9 cellular contexts compared by ENCODE assay signal in genomic region chr15:83205725-83206324, GRCh38. TPM values are rescaled to one million over a fixed set of nuclear protein-coding genes. Genes with fewer than 3 reads are reported as not detected.
DNase-seq lines count a peak whose midpoint lies in the region; ATAC-seq and TF ChIP-seq lines count a peak whose summit lies in the region.
"Had no signal": no experiment of that assay in that cellular context is flagged by ENCODE, and none has a peak within 500 bp of the region (broad histone marks: within the 10 kb centered on the region; RNA-seq: fewer than 3 reads in every experiment).

No MANE protein-coding gene starts in this region.

- DNase-seq in AG08395 (ENCODE audit: low spot score) (peak; percentile 10), HT1080 (ENCODE audit: low read depth) (peak; percentile 22), astrocyte of the hippocampus (ENCODE audit: low read depth, low spot score) (peak; percentile 74), left lung (no peak), uterus (no peak), NK-92 (lab: John Stamatoyannopoulos, UW; ENCODE audit: unreplicated experiment) (no peak), RPMI8226 (no peak)

- H3K36me3 ChIP-seq in left lung, result peaks cover 0 to 3% of the 10 kb centered on the region in 2 donors
- no peaks in the 10 kb centered on the region for H3K36me3 ChIP-seq in uterus

- no peak for TF ChIP-seq POLR2A in uterus (IDR thresholded peaks at IDR 0.05)

- H3K27ac ChIP-seq in left lung (peak overlapping the region in 1 of 2 donors; percentile 88), uterus (peak overlapping the region; percentile 92 to 94)

- peaks cover 0 to 15% of the 10 kb centered on the region in 2 donors for H3K4me1 ChIP-seq in left lung
- no peaks in the 10 kb centered on the region for H3K4me1 ChIP-seq in uterus

- H3K9me3 ChIP-seq in left lung, result no peaks in the 10 kb centered on the region
- H3K9me3 ChIP-seq in uterus, result no peaks in the 10 kb centered on the region

- no peak for TF ChIP-seq CTCF in left lung (IDR thresholded peaks at IDR 0.05)
- no peak for TF ChIP-seq CTCF in uterus (IDR thresholded peaks at IDR 0.05)

- intact Hi-C loops in left lung (cut with DNase I) (no loop called here), uterus (cut with DNase I; ENCODE audit: low total_unique reads) (loop anchor here (5.0 kb wide), 1 partner anchor 139 kb away; the partner anchor contains the start of gene BTBD1)

- ATAC-seq in left lung, result no peak
- ATAC-seq in GM19324 (IDR thresholded peaks at IDR 0.05; ENCODE audit: low FRiP score, unreplicated experiment), result no peak
- ATAC-seq: HCT116 had no signal

- H3K27me3 ChIP-seq in left lung, result peaks cover 5 to 39% of the 10 kb centered on the region in 2 donors
- no peaks in the 10 kb centered on the region for H3K27me3 ChIP-seq in uterus

- H3K4me3 ChIP-seq in left lung (peak overlapping the region; percentile 71 to 84), uterus (peak overlapping the region; percentile 78 to 82)

RNA-seq across cellular contexts. Expression of gene HDGFL3, which starts 1.8 kb away (rescaled TPM):
- 39.8 and 47.8 TPM in 2 replicates for total RNA-seq in HT1080 (2014; rRNA removed; shearing (Covaris generic))
- polyA plus RNA-seq in HT1080 (2015; cell fraction: cytosol; rRNA removed), result 34.5 and 51.3 TPM in 2 replicates
- polyA plus RNA-seq in HT1080 (2015; cell fraction: nucleus; rRNA removed), result 10.5 and 14.4 TPM in 2 replicates
- total RNA-seq in left lung, result 10 to 100 TPM; 29.0 to 33.5 TPM
- total RNA-seq in uterus, result 10 to 100 TPM; 12.8 to 70.9 (median 38.1) TPM

Comparison
In these comparisons a context has a peak if more than half of its experiments do, and no peak if none do; other contexts are left out.
1. DNase-seq: peak in AG08395 (single experiment), HT1080 (single experiment) and astrocyte of the hippocampus (single experiment); none in left lung (0 of 2), uterus (0 of 2), NK-92 (single experiment) and RPMI8226 (single experiment).